In genomic region chr11:30816959-30817880, GRCh38 we compare ENCODE assay signal across 13 cellular contexts.
DNase-seq lines count a peak whose midpoint lies in the region; ATAC-seq and TF ChIP-seq lines count a peak whose summit lies in the region.
"Had no signal": no experiment of that assay in that cellular context is flagged by ENCODE, and none has a peak within 500 bp of the region (broad histone marks: within the 10 kb centered on the region; RNA-seq: fewer than 3 reads in every experiment).

No MANE protein-coding gene starts in this region.

- no peaks in the 10 kb centered on the region for H3K9me3 ChIP-seq in gastrocnemius medialis
- H3K9me3 ChIP-seq: BLaER1 treated with 17β-estradiol and CSF1 and Interleukin-3, amounts not matched to agents 10 nM and 100 nM; HAP-1 had no signal

- peak; percentile 77 for DNase-seq in COLO829 (ENCODE audit: low spot score)
- DNase-seq in SK-MEL-5 (ENCODE audit: low read depth, low spot score), result peak; percentile 78
- DNase-seq in foreskin melanocyte, result peak; percentile 72
- DNase-seq in gastrocnemius medialis, result no peak
- DNase-seq in cerebellar nuclear complex (lab: John Stamatoyannopoulos, UW), result no peak
- DNase-seq: ACHN; Calu3; CD4-positive, CD25-positive, alpha-beta regulatory T cell; DMS79 had no signal

- H3K4me1 ChIP-seq in gastrocnemius medialis, result peaks cover 24 to 32% of the 10 kb centered on the region in 2 donors
- H3K4me1 ChIP-seq: BLaER1 treated with 17β-estradiol and CSF1 and Interleukin-3, amounts not matched to agents 10 nM and 100 nM; HAP-1 had no signal

- in situ Hi-C loops in SK-MEL-5 (cut with HindIII; ENCODE audit: low pct_unique_long_range_greater_than_20kb, low sequenced_read_pairs), result no loop called here
- in situ Hi-C loops in gastrocnemius medialis (cut with MboI; ENCODE audit: low sequenced_read_pairs in 4 of 4), result no loop called here

- no peaks in the 10 kb centered on the region for H3K27me3 ChIP-seq in gastrocnemius medialis
- H3K27me3 ChIP-seq: BLaER1 treated with 17β-estradiol and CSF1 and Interleukin-3, amounts not matched to agents 10 nM and 100 nM had no signal

- no peak overlapping the region for H3K4me3 ChIP-seq in gastrocnemius medialis
- H3K4me3 ChIP-seq: BLaER1 treated with 17β-estradiol and CSF1 and Interleukin-3, amounts not matched to agents 10 nM and 100 nM; HAP-1 had no signal

- ATAC-seq in gastrocnemius medialis (peak; percentile 54 to 64), GM18502 (IDR thresholded peaks at IDR 0.05; ENCODE audit: poor library complexity, unreplicated experiment) (no peak), HG02642 (IDR thresholded peaks at IDR 0.05; ENCODE audit: poor library complexity, unreplicated experiment) (no peak)

- TF ChIP-seq CTCF in gastrocnemius medialis (IDR thresholded peaks at IDR 0.05 in 4 of 5, conservative IDR thresholded peaks at IDR 0.05 in 1 of 5), result no peak

- no peaks in the 10 kb centered on the region for H3K36me3 ChIP-seq in gastrocnemius medialis
- H3K36me3 ChIP-seq: BLaER1 treated with 17β-estradiol and CSF1 and Interleukin-3, amounts not matched to agents 10 nM and 100 nM; HAP-1 had no signal

- intact Hi-C loops in gastrocnemius medialis (cut with DNase I; ENCODE audit: low total_unique reads), result no loop called here

- peak overlapping the region; percentile 3 to 66 (median 42) for H3K27ac ChIP-seq in gastrocnemius medialis
- H3K27ac ChIP-seq: BLaER1 treated with 17β-estradiol and CSF1 and Interleukin-3, amounts not matched to agents 10 nM and 100 nM had no signal

- no peak for TF ChIP-seq POLR2A in gastrocnemius medialis (IDR thresholded peaks at IDR 0.05)

Comparison
In these comparisons a context has a peak if more than half of its experiments do, and no peak if none do; other contexts are left out.
1. DNase-seq: peak in COLO829 (single experiment), SK-MEL-5 (single experiment) and foreskin melanocyte (single experiment); none in gastrocnemius medialis (0 of 2) and cerebellar nuclear complex (0 of 2).
2. ATAC-seq: peak in gastrocnemius medialis (2 of 2); none in GM18502 (single experiment) and HG02642 (single experiment).